12 cellular contexts compared by ENCODE assay signal in genomic region chr17:80063815-80064585, GRCh38. TPM values are rescaled to one million over a fixed set of nuclear protein-coding genes. Genes with fewer than 3 reads are reported as not detected.
DNase-seq lines count a peak whose midpoint lies in the region; ATAC-seq, FAIRE-seq and TF ChIP-seq lines count a peak whose summit lies in the region.
"Had no signal": no experiment of that assay in that cellular context is flagged by ENCODE, and none has a peak within 500 bp of the region (broad histone marks: within the 10 kb centered on the region; RNA-seq: fewer than 3 reads in every experiment).

No MANE protein-coding gene starts in this region.

- CTCF ChIA-PET in MCF 10A (lab: Yijun Ruan, JAX), result interaction anchor here (0.6 to 0.7 kb wide), 2 partner anchors 53 to 119 kb away, joined by 3 read pairs; no protein-coding TSS in a partner anchor
- CTCF ChIA-PET in mammary epithelial cell (lab: Charles Lee; ENCODE audit: low non-redundant PET), result no interaction called here

- DNase-seq in MCF 10A (ENCODE audit: unreplicated experiment) (peak; percentile 83), mammary epithelial cell (no peak), bronchial epithelial cell (ENCODE audit: low read depth) (peak; percentile 42), NCI-H146 treated with DMSO at 0.1 percent for 48 hours (lab: John Stamatoyannopoulos, UW; ENCODE audit: unreplicated experiment) (no peak)
- DNase-seq: NCI-H146 had no signal

- H3K4me3 ChIP-seq in mammary epithelial cell (replicated peaks in 1 of 3; ENCODE audit: insufficient read depth in 1 of 3, low read depth in 2 of 3, low read length in 3 of 3) (no peak overlapping the region), bronchial epithelial cell (ENCODE audit: low read depth, low read length) (no peak overlapping the region), liver (ENCODE audit: low read depth in 1 of 3, low read length in 3 of 3) (no peak overlapping the region)

- no peaks in the 10 kb centered on the region for H3K27me3 Mint-ChIP-seq in MCF 10A (ENCODE audit: insufficient read depth, unreplicated experiment)

- H4K20me1 ChIP-seq in mammary epithelial cell (ENCODE audit: insufficient read depth, low read length), result no peaks in the 10 kb centered on the region

- dilution Hi-C loops in mammary epithelial cell (cut with HindIII; ENCODE audit: low sequenced_read_pairs), result no loop called here

- no peaks in the 10 kb centered on the region for H3K4me1 ChIP-seq in mammary epithelial cell (ENCODE audit: insufficient read depth, low read length)
- H3K4me1 ChIP-seq in liver (ENCODE audit: control insufficient read depth in 4 of 4, insufficient read depth in 4 of 4, low read length in 3 of 4), result peaks cover 0 to 8% (median 3%) of the 10 kb centered on the region in 4 donors

- no peak for TF ChIP-seq CTCF in MCF 10A (IDR thresholded peaks at IDR 0.05; ENCODE audit: unreplicated experiment)
- TF ChIP-seq CTCF in mammary epithelial cell (conservative IDR thresholded peaks at IDR 0.05 in 1 of 2, IDR thresholded peaks at IDR 0.05 in 1 of 2; ENCODE audit: extremely low read depth in 1 of 2, insufficient read depth in 1 of 2, low read depth in 1 of 2, low read length in 2 of 2), result no peak
- no peak for TF ChIP-seq CTCF in bronchial epithelial cell (IDR thresholded peaks at IDR 0.05; ENCODE audit: insufficient read depth, low read length, severe bottlenecking)
- TF ChIP-seq CTCF in liver (IDR thresholded peaks at IDR 0.05; ENCODE audit: low read depth, low read length, missing input control), result no peak

- H3K79me2 ChIP-seq in mammary epithelial cell (ENCODE audit: insufficient read depth, low read length), result no peaks in the 10 kb centered on the region

- H3K9me3 ChIP-seq in mammary epithelial cell (replicated peaks; ENCODE audit: insufficient read depth, low read length) (no peaks in the 10 kb centered on the region), liver (ENCODE audit: control insufficient read depth in 4 of 4, low read length in 3 of 4) (no peaks in the 10 kb centered on the region)

- intact Hi-C loops in MCF 10A (cut with micrococcal nuclease) (no loop called here), mammary epithelial cell (cut with micrococcal nuclease) (no loop called here)

- no TSS peak for BruUV-seq in MCF 10A (replicated peaks; lab: Mats Ljungman, UMichigan)
- BruUV-seq in mammary epithelial cell (replicated peaks; lab: Mats Ljungman, UMichigan), result no TSS peak

- no peak overlapping the region for H3K4me2 ChIP-seq in mammary epithelial cell (ENCODE audit: insufficient read depth, low read depth, low read length)

- H3K27ac ChIP-seq in mammary epithelial cell (ENCODE audit: insufficient read depth, low read depth, low read length) (no peak overlapping the region), liver (ENCODE audit: low read depth in 1 of 2, low read length in 2 of 2) (no peak overlapping the region)
- H3K27ac ChIP-seq: 22Rv1 had no signal

- no peak for FAIRE-seq in bronchial epithelial cell (lab: Jason Lieb, UNC)

- in situ Hi-C loops in mammary epithelial cell (cut with MboI; ENCODE audit: low sequenced_read_pairs in 2 of 2), result no loop called here

- no peaks in the 10 kb centered on the region for H3K36me3 ChIP-seq in mammary epithelial cell (ENCODE audit: insufficient read depth, low read length)
- H3K36me3 ChIP-seq in bronchial epithelial cell (ENCODE audit: control insufficient read depth, insufficient read depth, low read length), result no peaks in the 10 kb centered on the region
- H3K36me3 ChIP-seq in liver (ENCODE audit: control insufficient read depth in 4 of 4, insufficient read depth in 3 of 4, low read depth in 1 of 4, low read length in 3 of 4), result no peaks in the 10 kb centered on the region

- ATAC-seq in HG02884 (IDR thresholded peaks at IDR 0.05; ENCODE audit: unreplicated experiment), result no peak
- ATAC-seq in HG03108 (IDR thresholded peaks at IDR 0.05; ENCODE audit: unreplicated experiment), result no peak
- ATAC-seq in GM18868 (IDR thresholded peaks at IDR 0.05; ENCODE audit: unreplicated experiment), result no peak
- ATAC-seq: activated T-helper 17 cell treated with anti-CD3 and anti-CD28 coated beads, Interleukin-2, amount 50 U/mL, for 72 hours had no signal

- no peak overlapping the region for H3K9ac ChIP-seq in mammary epithelial cell (ENCODE audit: insufficient read depth, low read length)
- no peak overlapping the region for H3K9ac ChIP-seq in liver (ENCODE audit: low read depth in 1 of 2, low read length in 2 of 2)

- H3K4me1 Mint-ChIP-seq in MCF 10A (ENCODE audit: insufficient read depth, unreplicated experiment), result peaks cover 8% of the 10 kb centered on the region
- H3K4me1 Mint-ChIP-seq: activated T-helper 17 cell treated with anti-CD3 and anti-CD28 coated beads, Interleukin-2, amount 50 U/mL, for 72 hours had no signal

- H3K36me3 Mint-ChIP-seq in MCF 10A (ENCODE audit: insufficient read depth, unreplicated experiment), result no peaks in the 10 kb centered on the region

- POLR2A ChIA-PET in MCF 10A (lab: Yijun Ruan, JAX), result interaction anchor here (0.7 kb wide), 2 partner anchors 36 to 57 kb away, joined by 3 read pairs; no protein-coding TSS in a partner anchor

- H3K9me3 Mint-ChIP-seq in MCF 10A (ENCODE audit: unreplicated experiment), result no peaks in the 10 kb centered on the region
- H3K9me3 Mint-ChIP-seq: activated T-helper 17 cell treated with anti-CD3 and anti-CD28 coated beads, Interleukin-2, amount 50 U/mL, for 72 hours; mesothelial cell of epicardium had no signal

- H3K4me3 Mint-ChIP-seq in MCF 10A (ENCODE audit: unreplicated experiment), result no peak overlapping the region
- H3K4me3 Mint-ChIP-seq: activated T-helper 17 cell treated with anti-CD3 and anti-CD28 coated beads, Interleukin-2, amount 50 U/mL, for 72 hours; mesothelial cell of epicardium had no signal

- TF ChIP-seq RAD21 in liver (IDR thresholded peaks at IDR 0.05), result no peak

- H3K27me3 ChIP-seq in mammary epithelial cell (ENCODE audit: insufficient read depth, low read length) (no peaks in the 10 kb centered on the region), bronchial epithelial cell (ENCODE audit: control insufficient read depth, insufficient read depth, low read length) (no peaks in the 10 kb centered on the region), liver (ENCODE audit: control insufficient read depth in 4 of 4, insufficient read depth in 4 of 4, low read length in 3 of 4) (no peaks in the 10 kb centered on the region)

- no peak overlapping the region for H2AFZ ChIP-seq in mammary epithelial cell (ENCODE audit: low read depth, low read length)

- WGBS in mammary epithelial cell (ENCODE audit: low coverage, missing lambda C conversion rate), result 93% methylated on average over 19 of the region's 27 CpGs
- WGBS in liver, result 84% methylated on average over 27 of the region's 27 CpGs

- H3K27ac Mint-ChIP-seq in MCF 10A (ENCODE audit: low read depth, unreplicated experiment), result no peak overlapping the region
- H3K27ac Mint-ChIP-seq: activated T-helper 17 cell treated with anti-CD3 and anti-CD28 coated beads, Interleukin-2, amount 50 U/mL, for 72 hours; mesothelial cell of epicardium had no signal

TF ChIP-seq in liver, 16 proteins besides CTCF, POLR2A, EP300 and RAD21:
- TF ChIP-seq SP1 (IDR thresholded peaks at IDR 0.05) (peak; percentile 44), RXRA (IDR thresholded peaks at IDR 0.05) (no peak), MAX (IDR thresholded peaks at IDR 0.05) (no peak)
TF ChIP-seq in liver: peak in this region for 1.

RNA-seq across cellular contexts. Expression of gene CCDC40, which starts 27.6 kb away (rescaled TPM):
- total RNA-seq in MCF 10A (2022) (4.1 and 4.8 TPM in 2 replicates), mammary epithelial cell (1 to 10 TPM; 2.7 to 3.0 TPM), bronchial epithelial cell (0.79 and 1.7 TPM in 2 replicates), liver (1 to 10 TPM in 1 of 2 donors, under 1 TPM in 1; 0.93 to 3.0 TPM)
- polyA plus RNA-seq in mammary epithelial cell (0.82 TPM), liver (1 to 10 TPM in 1 of 2 donors, under 1 TPM in 1; 0.60 to 1.9 TPM)
- polyA minus RNA-seq in mammary epithelial cell, result not detected

RNA-seq across cellular contexts. Expression of gene TBC1D16, which starts 28.3 kb away (rescaled TPM):
- total RNA-seq in MCF 10A (2022) (21.1 and 26.5 TPM in 2 replicates), mammary epithelial cell (10 to 100 TPM; 20.7 to 28.3 TPM), bronchial epithelial cell (23.7 and 33.2 TPM in 2 replicates), liver (10 to 100 TPM in 1 of 2 donors, 1 to 10 TPM in 1; 4.7 to 29.5 TPM)
- polyA plus RNA-seq in mammary epithelial cell (7.5 TPM), liver (1 to 10 TPM; 3.4 to 4.7 TPM)
- polyA minus RNA-seq in mammary epithelial cell, result 33.0 TPM

RNA-seq across cellular contexts. Expression of gene GAA, which starts 37.4 kb away (rescaled TPM):
- total RNA-seq in MCF 10A (2022) (26.0 and 31.3 TPM in 2 replicates), mammary epithelial cell (100 to 1,000 TPM in 1 of 2 donors, 10 to 100 TPM in 1; 32.2 to 230 TPM), bronchial epithelial cell (19.1 and 21.1 TPM in 2 replicates), liver (10 to 100 TPM; 21.3 to 31.0 TPM)
- polyA plus RNA-seq in mammary epithelial cell (12.7 TPM), liver (10 to 100 TPM; 43.0 to 58.7 TPM)
- 6.2 TPM for polyA minus RNA-seq in mammary epithelial cell

Comparison
In these comparisons a context has a peak if more than half of its experiments do, and no peak if none do; other contexts are left out.
1. DNase-seq: peak in MCF 10A (single experiment) and bronchial epithelial cell (single experiment); none in mammary epithelial cell (single experiment) and NCI-H146 treated with DMSO at 0.1 percent for 48 hours (single experiment).